In the genomic region with DNA sequence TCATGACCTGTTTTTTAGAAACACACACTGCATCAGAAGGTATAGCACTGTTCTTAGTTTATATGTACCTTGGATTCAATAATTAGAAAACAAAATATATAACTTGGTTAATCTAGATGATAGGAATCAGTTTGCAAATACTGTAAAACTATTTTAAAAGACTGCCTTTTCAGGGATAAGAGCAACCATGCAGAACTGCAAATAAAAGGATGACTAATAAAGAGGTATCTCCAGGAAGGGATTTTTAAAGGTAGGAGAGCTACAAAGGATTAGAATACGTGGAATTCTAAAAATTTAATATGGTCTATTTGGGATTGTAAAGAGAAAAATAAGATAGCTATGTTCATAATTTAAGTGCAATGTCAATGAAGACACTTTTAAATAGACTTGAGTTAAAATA, we compare ENCODE assay signal across 1 cellular context.
TF ChIP-seq lines count a peak whose summit lies in the region.

No MANE protein-coding gene starts in this region.

TF ChIP-seq in H1, 55 proteins besides CTCF, POLR2A, EP300 and RAD21 (continued from another document):
- TF ChIP-seq, protein P1, sequence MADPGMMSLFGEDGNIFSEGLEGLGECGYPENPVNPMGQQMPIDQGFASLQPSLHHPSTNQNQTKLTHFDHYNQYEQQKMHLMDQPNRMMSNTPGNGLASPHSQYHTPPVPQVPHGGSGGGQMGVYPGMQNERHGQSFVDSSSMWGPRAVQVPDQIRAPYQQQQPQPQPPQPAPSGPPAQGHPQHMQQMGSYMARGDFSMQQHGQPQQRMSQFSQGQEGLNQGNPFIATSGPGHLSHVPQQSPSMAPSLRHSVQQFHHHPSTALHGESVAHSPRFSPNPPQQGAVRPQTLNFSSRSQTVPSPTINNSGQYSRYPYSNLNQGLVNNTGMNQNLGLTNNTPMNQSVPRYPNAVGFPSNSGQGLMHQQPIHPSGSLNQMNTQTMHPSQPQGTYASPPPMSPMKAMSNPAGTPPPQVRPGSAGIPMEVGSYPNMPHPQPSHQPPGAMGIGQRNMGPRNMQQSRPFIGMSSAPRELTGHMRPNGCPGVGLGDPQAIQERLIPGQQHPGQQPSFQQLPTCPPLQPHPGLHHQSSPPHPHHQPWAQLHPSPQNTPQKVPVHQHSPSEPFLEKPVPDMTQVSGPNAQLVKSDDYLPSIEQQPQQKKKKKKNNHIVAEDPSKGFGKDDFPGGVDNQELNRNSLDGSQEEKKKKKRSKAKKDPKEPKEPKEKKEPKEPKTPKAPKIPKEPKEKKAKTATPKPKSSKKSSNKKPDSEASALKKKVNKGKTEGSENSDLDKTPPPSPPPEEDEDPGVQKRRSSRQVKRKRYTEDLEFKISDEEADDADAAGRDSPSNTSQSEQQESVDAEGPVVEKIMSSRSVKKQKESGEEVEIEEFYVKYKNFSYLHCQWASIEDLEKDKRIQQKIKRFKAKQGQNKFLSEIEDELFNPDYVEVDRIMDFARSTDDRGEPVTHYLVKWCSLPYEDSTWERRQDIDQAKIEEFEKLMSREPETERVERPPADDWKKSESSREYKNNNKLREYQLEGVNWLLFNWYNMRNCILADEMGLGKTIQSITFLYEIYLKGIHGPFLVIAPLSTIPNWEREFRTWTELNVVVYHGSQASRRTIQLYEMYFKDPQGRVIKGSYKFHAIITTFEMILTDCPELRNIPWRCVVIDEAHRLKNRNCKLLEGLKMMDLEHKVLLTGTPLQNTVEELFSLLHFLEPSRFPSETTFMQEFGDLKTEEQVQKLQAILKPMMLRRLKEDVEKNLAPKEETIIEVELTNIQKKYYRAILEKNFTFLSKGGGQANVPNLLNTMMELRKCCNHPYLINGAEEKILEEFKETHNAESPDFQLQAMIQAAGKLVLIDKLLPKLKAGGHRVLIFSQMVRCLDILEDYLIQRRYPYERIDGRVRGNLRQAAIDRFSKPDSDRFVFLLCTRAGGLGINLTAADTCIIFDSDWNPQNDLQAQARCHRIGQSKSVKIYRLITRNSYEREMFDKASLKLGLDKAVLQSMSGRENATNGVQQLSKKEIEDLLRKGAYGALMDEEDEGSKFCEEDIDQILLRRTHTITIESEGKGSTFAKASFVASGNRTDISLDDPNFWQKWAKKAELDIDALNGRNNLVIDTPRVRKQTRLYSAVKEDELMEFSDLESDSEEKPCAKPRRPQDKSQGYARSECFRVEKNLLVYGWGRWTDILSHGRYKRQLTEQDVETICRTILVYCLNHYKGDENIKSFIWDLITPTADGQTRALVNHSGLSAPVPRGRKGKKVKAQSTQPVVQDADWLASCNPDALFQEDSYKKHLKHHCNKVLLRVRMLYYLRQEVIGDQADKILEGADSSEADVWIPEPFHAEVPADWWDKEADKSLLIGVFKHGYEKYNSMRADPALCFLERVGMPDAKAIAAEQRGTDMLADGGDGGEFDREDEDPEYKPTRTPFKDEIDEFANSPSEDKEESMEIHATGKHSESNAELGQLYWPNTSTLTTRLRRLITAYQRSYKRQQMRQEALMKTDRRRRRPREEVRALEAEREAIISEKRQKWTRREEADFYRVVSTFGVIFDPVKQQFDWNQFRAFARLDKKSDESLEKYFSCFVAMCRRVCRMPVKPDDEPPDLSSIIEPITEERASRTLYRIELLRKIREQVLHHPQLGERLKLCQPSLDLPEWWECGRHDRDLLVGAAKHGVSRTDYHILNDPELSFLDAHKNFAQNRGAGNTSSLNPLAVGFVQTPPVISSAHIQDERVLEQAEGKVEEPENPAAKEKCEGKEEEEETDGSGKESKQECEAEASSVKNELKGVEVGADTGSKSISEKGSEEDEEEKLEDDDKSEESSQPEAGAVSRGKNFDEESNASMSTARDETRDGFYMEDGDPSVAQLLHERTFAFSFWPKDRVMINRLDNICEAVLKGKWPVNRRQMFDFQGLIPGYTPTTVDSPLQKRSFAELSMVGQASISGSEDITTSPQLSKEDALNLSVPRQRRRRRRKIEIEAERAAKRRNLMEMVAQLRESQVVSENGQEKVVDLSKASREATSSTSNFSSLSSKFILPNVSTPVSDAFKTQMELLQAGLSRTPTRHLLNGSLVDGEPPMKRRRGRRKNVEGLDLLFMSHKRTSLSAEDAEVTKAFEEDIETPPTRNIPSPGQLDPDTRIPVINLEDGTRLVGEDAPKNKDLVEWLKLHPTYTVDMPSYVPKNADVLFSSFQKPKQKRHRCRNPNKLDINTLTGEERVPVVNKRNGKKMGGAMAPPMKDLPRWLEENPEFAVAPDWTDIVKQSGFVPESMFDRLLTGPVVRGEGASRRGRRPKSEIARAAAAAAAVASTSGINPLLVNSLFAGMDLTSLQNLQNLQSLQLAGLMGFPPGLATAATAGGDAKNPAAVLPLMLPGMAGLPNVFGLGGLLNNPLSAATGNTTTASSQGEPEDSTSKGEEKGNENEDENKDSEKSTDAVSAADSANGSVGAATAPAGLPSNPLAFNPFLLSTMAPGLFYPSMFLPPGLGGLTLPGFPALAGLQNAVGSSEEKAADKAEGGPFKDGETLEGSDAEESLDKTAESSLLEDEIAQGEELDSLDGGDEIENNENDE (IDR thresholded peaks at IDR 0.05; ENCODE audit: insufficient replicate concordance, low read length): peak; percentile 14
- TF ChIP-seq SP4 (IDR thresholded peaks at IDR 0.05; ENCODE audit: low read length) (no peak), RXRA (IDR thresholded peaks at IDR 0.05; ENCODE audit: insufficient read depth, low read depth, low read length) (no peak), ATF2 (IDR thresholded peaks at IDR 0.05; ENCODE audit: low read length) (no peak), CBX5 (IDR thresholded peaks at IDR 0.05; ENCODE audit: low read depth, low read length) (no peak)
TF ChIP-seq in H1: peak in this region for 1.
